ENCODE assay signal across 8 cellular contexts in genomic region chr22:36773935-36774334, GRCh38.
DNase-seq lines count a peak whose midpoint lies in the region; ATAC-seq, FAIRE-seq and TF ChIP-seq lines count a peak whose summit lies in the region.

No MANE protein-coding gene starts in this region.

- FAIRE-seq in A204.1 (lab: Jason Lieb, UNC): peak; percentile 53

- TF ChIP-seq CTCF in GM12875 (IDR thresholded peaks at IDR 0.05; ENCODE audit: borderline replicate concordance, insufficient read depth, low read depth, low read length): peak; percentile 3; the same call in 1 of the 2 replicates

- no peak for ATAC-seq in HG02884 (IDR thresholded peaks at IDR 0.05; ENCODE audit: unreplicated experiment)
- no peak for ATAC-seq in HG03139 (IDR thresholded peaks at IDR 0.05; ENCODE audit: unreplicated experiment)

- H3K4me3 ChIP-seq in GM12875 (ENCODE audit: low read depth, low read length): no peak overlapping the region

- DNase-seq in RKO (ENCODE audit: low spot score) (peak; percentile 67), fibroblast of the conjunctiva (ENCODE audit: low read depth) (peak; percentile 18), 8988T (no peak)
- no peak for DNase-seq in activated naive CD4-positive, alpha-beta T cell treated with anti-CD3 and anti-CD28 coated beads, Interleukin-2, amount 50 U/mL, for 16 hours

Comparison
In these comparisons a context has a peak if more than half of its experiments do, and no peak if none do; other contexts are left out.
1. DNase-seq: peak in RKO (single experiment) and fibroblast of the conjunctiva (single experiment); none in 8988T (single experiment) and activated naive CD4-positive, alpha-beta T cell treated with anti-CD3 and anti-CD28 coated beads, Interleukin-2, amount 50 U/mL, for 16 hours (single experiment).